1 cellular context compared by ENCODE assay signal in genomic region chr22:32680277-32680676, GRCh38.
TF ChIP-seq lines count a peak whose summit lies in the region.

No MANE protein-coding gene starts in this region.

TF ChIP-seq in HepG2, 621 proteins besides CTCF, POLR2A, EP300 and RAD21 (continued from another document):
- TF ChIP-seq ATF6 (CRISPR knock-in tag; conservative IDR thresholded peaks at IDR 0.05) (no peak), ZNF432 (CRISPR knock-in tag; IDR thresholded peaks at IDR 0.05; ENCODE audit: borderline replicate concordance) (no peak), FOXA3 (CRISPR knock-in tag; IDR thresholded peaks at IDR 0.05) (peak; percentile 76), ZNF678 (CRISPR knock-in tag; IDR thresholded peaks at IDR 0.05) (no peak), ARID5B (CRISPR knock-in tag; IDR thresholded peaks at IDR 0.05) (peak; percentile 79), ISX (CRISPR knock-in tag; conservative IDR thresholded peaks at IDR 0.05) (no peak), ZNF264 (CRISPR knock-in tag; IDR thresholded peaks at IDR 0.05) (no peak), KDM5A (IDR thresholded peaks at IDR 0.05; ENCODE audit: borderline replicate concordance, low read length) (no peak), MIXL1 (CRISPR knock-in tag; IDR thresholded peaks at IDR 0.05) (peak; percentile 55; the same call in 1 of the 2 replicates), EZH2 (conservative IDR thresholded peaks at IDR 0.05; ENCODE audit: low read depth, low read length) (no peak), TRIM24 (CRISPR knock-in tag; IDR thresholded peaks at IDR 0.05) (no peak), MYNN (CRISPR knock-in tag; IDR thresholded peaks at IDR 0.05; ENCODE audit: low read depth) (no peak), PRPF4 (IDR thresholded peaks at IDR 0.05; ENCODE audit: low read depth, low read length, poor library complexity, severe bottlenecking) (no peak), SALL1 (CRISPR knock-in tag; IDR thresholded peaks at IDR 0.05) (peak; percentile 34; the same call in 1 of the 2 replicates), KAT7 (CRISPR knock-in tag; IDR thresholded peaks at IDR 0.05; ENCODE audit: borderline replicate concordance) (no peak), ZNF124 (CRISPR knock-in tag; IDR thresholded peaks at IDR 0.05) (no peak), ISL2 (CRISPR knock-in tag; IDR thresholded peaks at IDR 0.05) (peak; percentile 22; the same call in 1 of the 2 replicates), ZNF331 (CRISPR knock-in tag; IDR thresholded peaks at IDR 0.05) (peak; percentile 25; the same call in 1 of the 2 replicates), ZNF343 (CRISPR knock-in tag; IDR thresholded peaks at IDR 0.05) (no peak), AGO1 (IDR thresholded peaks at IDR 0.05; ENCODE audit: low read depth, low read length, poor library complexity, severe bottlenecking) (no peak), ERF (CRISPR knock-in tag; IDR thresholded peaks at IDR 0.05) (no peak), SOX6 (IDR thresholded peaks at IDR 0.05) (no peak), SOX6 (CRISPR knock-in tag; IDR thresholded peaks at IDR 0.05) (peak; percentile 29; the same call in 1 of the 2 replicates), ZFP91 (CRISPR knock-in tag; IDR thresholded peaks at IDR 0.05; ENCODE audit: borderline replicate concordance) (no peak), SAP130 (CRISPR knock-in tag; IDR thresholded peaks at IDR 0.05; ENCODE audit: low read depth) (peak; percentile 27; the same call in 1 of the 2 replicates), ZNF292 (CRISPR knock-in tag; IDR thresholded peaks at IDR 0.05; ENCODE audit: borderline replicate concordance, low read depth) (peak; percentile 70; the same call in 1 of the 2 replicates), ZNF780A (CRISPR knock-in tag; IDR thresholded peaks at IDR 0.05) (no peak), ZFYVE20 (CRISPR knock-in tag; IDR thresholded peaks at IDR 0.05; ENCODE audit: borderline replicate concordance, low read depth) (no peak), CCDC6 (CRISPR knock-in tag; IDR thresholded peaks at IDR 0.05) (no peak), ZNF737 (CRISPR knock-in tag; IDR thresholded peaks at IDR 0.05; ENCODE audit: borderline replicate concordance) (no peak), FOXA1 (IDR thresholded peaks at IDR 0.05) (no peak), FOXA1 (CRISPR knock-in tag; IDR thresholded peaks at IDR 0.05) (peak; percentile 33; the same call in 1 of the 2 replicates), ZNF326 (CRISPR knock-in tag; IDR thresholded peaks at IDR 0.05; ENCODE audit: borderline replicate concordance) (no peak)
- TF ChIP-seq, protein P1, sequence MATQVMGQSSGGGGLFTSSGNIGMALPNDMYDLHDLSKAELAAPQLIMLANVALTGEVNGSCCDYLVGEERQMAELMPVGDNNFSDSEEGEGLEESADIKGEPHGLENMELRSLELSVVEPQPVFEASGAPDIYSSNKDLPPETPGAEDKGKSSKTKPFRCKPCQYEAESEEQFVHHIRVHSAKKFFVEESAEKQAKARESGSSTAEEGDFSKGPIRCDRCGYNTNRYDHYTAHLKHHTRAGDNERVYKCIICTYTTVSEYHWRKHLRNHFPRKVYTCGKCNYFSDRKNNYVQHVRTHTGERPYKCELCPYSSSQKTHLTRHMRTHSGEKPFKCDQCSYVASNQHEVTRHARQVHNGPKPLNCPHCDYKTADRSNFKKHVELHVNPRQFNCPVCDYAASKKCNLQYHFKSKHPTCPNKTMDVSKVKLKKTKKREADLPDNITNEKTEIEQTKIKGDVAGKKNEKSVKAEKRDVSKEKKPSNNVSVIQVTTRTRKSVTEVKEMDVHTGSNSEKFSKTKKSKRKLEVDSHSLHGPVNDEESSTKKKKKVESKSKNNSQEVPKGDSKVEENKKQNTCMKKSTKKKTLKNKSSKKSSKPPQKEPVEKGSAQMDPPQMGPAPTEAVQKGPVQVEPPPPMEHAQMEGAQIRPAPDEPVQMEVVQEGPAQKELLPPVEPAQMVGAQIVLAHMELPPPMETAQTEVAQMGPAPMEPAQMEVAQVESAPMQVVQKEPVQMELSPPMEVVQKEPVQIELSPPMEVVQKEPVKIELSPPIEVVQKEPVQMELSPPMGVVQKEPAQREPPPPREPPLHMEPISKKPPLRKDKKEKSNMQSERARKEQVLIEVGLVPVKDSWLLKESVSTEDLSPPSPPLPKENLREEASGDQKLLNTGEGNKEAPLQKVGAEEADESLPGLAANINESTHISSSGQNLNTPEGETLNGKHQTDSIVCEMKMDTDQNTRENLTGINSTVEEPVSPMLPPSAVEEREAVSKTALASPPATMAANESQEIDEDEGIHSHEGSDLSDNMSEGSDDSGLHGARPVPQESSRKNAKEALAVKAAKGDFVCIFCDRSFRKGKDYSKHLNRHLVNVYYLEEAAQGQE (IDR thresholded peaks at IDR 0.05; ENCODE audit: borderline replicate concordance in 1 of 2, low read depth in 1 of 2, low read length in 2 of 2) = no peak
- TF ChIP-seq, protein P2, sequence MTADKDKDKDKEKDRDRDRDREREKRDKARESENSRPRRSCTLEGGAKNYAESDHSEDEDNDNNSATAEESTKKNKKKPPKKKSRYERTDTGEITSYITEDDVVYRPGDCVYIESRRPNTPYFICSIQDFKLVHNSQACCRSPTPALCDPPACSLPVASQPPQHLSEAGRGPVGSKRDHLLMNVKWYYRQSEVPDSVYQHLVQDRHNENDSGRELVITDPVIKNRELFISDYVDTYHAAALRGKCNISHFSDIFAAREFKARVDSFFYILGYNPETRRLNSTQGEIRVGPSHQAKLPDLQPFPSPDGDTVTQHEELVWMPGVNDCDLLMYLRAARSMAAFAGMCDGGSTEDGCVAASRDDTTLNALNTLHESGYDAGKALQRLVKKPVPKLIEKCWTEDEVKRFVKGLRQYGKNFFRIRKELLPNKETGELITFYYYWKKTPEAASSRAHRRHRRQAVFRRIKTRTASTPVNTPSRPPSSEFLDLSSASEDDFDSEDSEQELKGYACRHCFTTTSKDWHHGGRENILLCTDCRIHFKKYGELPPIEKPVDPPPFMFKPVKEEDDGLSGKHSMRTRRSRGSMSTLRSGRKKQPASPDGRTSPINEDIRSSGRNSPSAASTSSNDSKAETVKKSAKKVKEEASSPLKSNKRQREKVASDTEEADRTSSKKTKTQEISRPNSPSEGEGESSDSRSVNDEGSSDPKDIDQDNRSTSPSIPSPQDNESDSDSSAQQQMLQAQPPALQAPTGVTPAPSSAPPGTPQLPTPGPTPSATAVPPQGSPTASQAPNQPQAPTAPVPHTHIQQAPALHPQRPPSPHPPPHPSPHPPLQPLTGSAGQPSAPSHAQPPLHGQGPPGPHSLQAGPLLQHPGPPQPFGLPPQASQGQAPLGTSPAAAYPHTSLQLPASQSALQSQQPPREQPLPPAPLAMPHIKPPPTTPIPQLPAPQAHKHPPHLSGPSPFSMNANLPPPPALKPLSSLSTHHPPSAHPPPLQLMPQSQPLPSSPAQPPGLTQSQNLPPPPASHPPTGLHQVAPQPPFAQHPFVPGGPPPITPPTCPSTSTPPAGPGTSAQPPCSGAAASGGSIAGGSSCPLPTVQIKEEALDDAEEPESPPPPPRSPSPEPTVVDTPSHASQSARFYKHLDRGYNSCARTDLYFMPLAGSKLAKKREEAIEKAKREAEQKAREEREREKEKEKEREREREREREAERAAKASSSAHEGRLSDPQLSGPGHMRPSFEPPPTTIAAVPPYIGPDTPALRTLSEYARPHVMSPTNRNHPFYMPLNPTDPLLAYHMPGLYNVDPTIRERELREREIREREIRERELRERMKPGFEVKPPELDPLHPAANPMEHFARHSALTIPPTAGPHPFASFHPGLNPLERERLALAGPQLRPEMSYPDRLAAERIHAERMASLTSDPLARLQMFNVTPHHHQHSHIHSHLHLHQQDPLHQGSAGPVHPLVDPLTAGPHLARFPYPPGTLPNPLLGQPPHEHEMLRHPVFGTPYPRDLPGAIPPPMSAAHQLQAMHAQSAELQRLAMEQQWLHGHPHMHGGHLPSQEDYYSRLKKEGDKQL (CRISPR knock-in tag; IDR thresholded peaks at IDR 0.05; ENCODE audit: low read depth) = no peak
